18 cellular contexts compared by ENCODE assay signal in genomic region chr17:75398279-75398678, GRCh38. TPM values are rescaled to one million over a fixed set of nuclear protein-coding genes. Genes with fewer than 3 reads are reported as not detected.
A peak's percentile ranks its signal among the peaks of the same experiment; 100 is the strongest.
DNase-seq lines count a peak whose midpoint lies in the region; ATAC-seq, FAIRE-seq and TF ChIP-seq lines count a peak whose summit lies in the region.
"Had no signal": no experiment of that assay in that cellular context is flagged by ENCODE, and none has a peak within 500 bp of the region (broad histone marks: within the 10 kb centered on the region; RNA-seq: fewer than 3 reads in every experiment).

No MANE protein-coding gene starts in this region.

- H3K79me2 ChIP-seq in HepG2 (ENCODE audit: insufficient read depth, low read length): peaks cover 95% of the 10 kb centered on the region

- in situ Hi-C loops in HepG2 (cut with HindIII; ENCODE audit: extremely low pct_ligation_motif_present, low pct_unique_long_range_greater_than_20kb): no loop called here

- ATAC-seq in T-helper 17 cell: no peak
- no peak for ATAC-seq in HepG2

- WGBS in HepG2 (ENCODE audit: low lambda C conversion rate): 91% methylated on average over 4 of the region's 4 CpGs

- H3K4me2 ChIP-seq in HepG2 (ENCODE audit: low read depth, low read length): no peak overlapping the region

- BruUV-seq in HepG2 (replicated peaks; lab: Mats Ljungman, UMichigan): no TSS peak

- peaks cover 0 to 3% of the 10 kb centered on the region in 2 experiments; a peak in 1 of 5 replicates for H3K27me3 ChIP-seq in HepG2 (ENCODE audit: control insufficient read depth in 1 of 2, insufficient read depth in 2 of 2, low read length in 2 of 2)
- H3K27me3 ChIP-seq: SJSA1 had no signal

- H3K4me1 Mint-ChIP-seq in activated naive CD4-positive, alpha-beta T cell treated with anti-CD3 and anti-CD28 coated beads, Interleukin-2, amount 50 U/mL, for 24 hours: peaks cover 75% of the 10 kb centered on the region
- H3K4me1 Mint-ChIP-seq in activated naive CD4-positive, alpha-beta T cell treated with anti-CD3 and anti-CD28 coated beads for 36 hours (ENCODE audit: low read depth): peaks cover 84% of the 10 kb centered on the region
- H3K4me1 Mint-ChIP-seq in T-helper 17 cell: peaks cover 57% of the 10 kb centered on the region

- no peaks in the 10 kb centered on the region for H3K9me3 Mint-ChIP-seq in activated naive CD4-positive, alpha-beta T cell treated with anti-CD3 and anti-CD28 coated beads, Interleukin-2, amount 50 U/mL, for 24 hours
- no peaks in the 10 kb centered on the region for H3K9me3 Mint-ChIP-seq in activated naive CD4-positive, alpha-beta T cell treated with anti-CD3 and anti-CD28 coated beads for 36 hours
- H3K9me3 Mint-ChIP-seq: CD4-positive, alpha-beta memory T cell had no signal

- POLR2A ChIA-PET in HepG2 (lab: Yijun Ruan, JAX): interaction anchor here (2.2 kb wide), 1 partner anchor 15 kb away, joined by 7 read pairs; no protein-coding TSS in a partner anchor

- no peak overlapping the region for H3K4me3 ChIP-seq in HepG2 (replicated peaks in 1 of 3; ENCODE audit: insufficient read depth in 1 of 3, low read depth in 2 of 3, low read length in 3 of 3)
- H3K4me3 ChIP-seq: SJSA1 had no signal

- peaks cover 62% of the 10 kb centered on the region for H3K4me1 ChIP-seq in HepG2 (ENCODE audit: insufficient read depth, low read length)

- H3K27ac Mint-ChIP-seq in activated naive CD4-positive, alpha-beta T cell treated with anti-CD3 and anti-CD28 coated beads, Interleukin-2, amount 50 U/mL, for 24 hours: peak overlapping the region; percentile 68
- no peak overlapping the region for H3K27ac Mint-ChIP-seq in activated naive CD4-positive, alpha-beta T cell treated with anti-CD3 and anti-CD28 coated beads for 36 hours
- peak overlapping the region; percentile 29 for H3K27ac Mint-ChIP-seq in T-helper 17 cell

- H3K4me3 Mint-ChIP-seq in activated naive CD4-positive, alpha-beta T cell treated with anti-CD3 and anti-CD28 coated beads, Interleukin-2, amount 50 U/mL, for 24 hours: no peak overlapping the region
- H3K4me3 Mint-ChIP-seq in activated naive CD4-positive, alpha-beta T cell treated with anti-CD3 and anti-CD28 coated beads for 36 hours: no peak overlapping the region
- peak overlapping the region; percentile 45 for H3K4me3 Mint-ChIP-seq in T-helper 17 cell

- TF ChIP-seq RAD21 in HepG2 (CRISPR knock-in tag; IDR thresholded peaks at IDR 0.05): no peak

- no peaks in the 10 kb centered on the region for H3K27me3 Mint-ChIP-seq in activated naive CD4-positive, alpha-beta T cell treated with anti-CD3 and anti-CD28 coated beads, Interleukin-2, amount 50 U/mL, for 24 hours
- H3K27me3 Mint-ChIP-seq in activated naive CD4-positive, alpha-beta T cell treated with anti-CD3 and anti-CD28 coated beads for 36 hours (ENCODE audit: low read depth): no peaks in the 10 kb centered on the region
- H3K27me3 Mint-ChIP-seq in T-helper 17 cell: no peaks in the 10 kb centered on the region
- H3K27me3 Mint-ChIP-seq: CD4-positive, alpha-beta memory T cell had no signal

- intact Hi-C loops in activated naive CD4-positive, alpha-beta T cell treated with anti-CD3 and anti-CD28 coated beads for 36 hours (cut with micrococcal nuclease): no loop called here
- intact Hi-C loops in HepG2 (cut with micrococcal nuclease; ENCODE audit: unreplicated experiment): no loop called here

- no peak overlapping the region for H2AFZ ChIP-seq in HepG2 (ENCODE audit: low read length)

- H4K20me1 ChIP-seq in HepG2 (ENCODE audit: insufficient read depth, low read length): peaks cover 30% of the 10 kb centered on the region

- no peaks in the 10 kb centered on the region for H3K9me3 ChIP-seq in T-helper 17 cell (ENCODE audit: control insufficient read depth, low read length, poor library complexity, severe bottlenecking)
- no peaks in the 10 kb centered on the region for H3K9me3 ChIP-seq in HepG2 (ENCODE audit: low read length)
- H3K9me3 ChIP-seq: SJSA1 had no signal

- TF ChIP-seq EP300 in HepG2 (IDR thresholded peaks at IDR 0.05; ENCODE audit: low read depth in 2 of 2, low read length in 2 of 2) (no peak), HepG2 (CRISPR knock-in tag; IDR thresholded peaks at IDR 0.05; ENCODE audit: borderline replicate concordance) (no peak)

- no peak overlapping the region for H3K27ac ChIP-seq in HepG2 (ENCODE audit: extremely low read length, insufficient read depth, low read length)
- H3K27ac ChIP-seq: SJSA1 had no signal

- no peak for DNase-seq in activated naive CD4-positive, alpha-beta T cell treated with anti-CD3 and anti-CD28 coated beads for 36 hours
- DNase-seq in T-helper 17 cell (no peak), HepG2 (ENCODE audit: low spot score) (no peak), mucosa of gallbladder (ENCODE audit: low spot score) (no peak), ureter (ENCODE audit: low spot score) (no peak), NCI-H524 treated with DMSO at 0.1 percent for 48 hours (lab: John Stamatoyannopoulos, UW) (no peak)
- DNase-seq: CD4-positive, alpha-beta memory T cell; GF-D8; Kasumi-1; NCI-H1436; NCI-H2081 treated with DMSO at 0.1 percent for 48 hours; NCI-H2227 treated with DMSO at 0.1 percent for 48 hours; NCI-H69; NK-92 treated with Interleukin-12 subunit alpha and Interleukin-12 subunit beta, amount 100 ng/mL, for 24 hours; OCI-M1 had no signal

- no peak for TF ChIP-seq CTCF in HepG2 (CRISPR knock-in tag; IDR thresholded peaks at IDR 0.05)

- FAIRE-seq in HepG2 (lab: Jason Lieb, UNC): no peak
- FAIRE-seq: H1 had no signal

- CTCF ChIA-PET in activated naive CD4-positive, alpha-beta T cell treated with anti-CD3 and anti-CD28 coated beads for 36 hours (lab: Charles Lee): interaction anchor here (1.0 to 2.3 kb wide), 3 partner anchors 75 to 128 kb away, joined by 4 to 15 read pairs (median 4); partner anchors contain the start of genes MIF4GD and SLC25A19
- CTCF ChIA-PET in HepG2 (lab: Yijun Ruan, JAX; ENCODE audit: low intra/inter-chr PET ratio, low total read pairs): no interaction called here

- no peak for TF ChIP-seq POLR2A in HepG2 (IDR thresholded peaks at IDR 0.05; ENCODE audit: insufficient read depth in 1 of 2, low read depth in 2 of 2, low read length in 2 of 2)

- H3K36me3 ChIP-seq in HepG2 (replicated peaks in 1 of 2; ENCODE audit: control insufficient read depth in 1 of 2, insufficient read depth in 2 of 2, low read length in 2 of 2): peaks cover 2 to 5% of the 10 kb centered on the region in 2 experiments; a peak in 2 of 5 replicates

- no peak overlapping the region for H3K9ac ChIP-seq in HepG2 (ENCODE audit: insufficient read depth, low read depth, low read length)

- H3K36me3 Mint-ChIP-seq in activated naive CD4-positive, alpha-beta T cell treated with anti-CD3 and anti-CD28 coated beads, Interleukin-2, amount 50 U/mL, for 24 hours: peaks cover 2% of the 10 kb centered on the region
- peaks cover 9% of the 10 kb centered on the region for H3K36me3 Mint-ChIP-seq in activated naive CD4-positive, alpha-beta T cell treated with anti-CD3 and anti-CD28 coated beads for 36 hours (ENCODE audit: low read depth)
- H3K36me3 Mint-ChIP-seq in T-helper 17 cell (ENCODE audit: low read depth): no peaks in the 10 kb centered on the region

RNA-seq across cellular contexts. Expression of gene GRB2, which starts 7.2 kb away (rescaled TPM):
- total RNA-seq in activated naive CD4-positive, alpha-beta T cell treated with anti-CD3 and anti-CD28 coated beads for 36 hours: 100 to 1,000 TPM; 166 to 169 TPM
- 100 to 1,000 TPM; 112 to 117 TPM for total RNA-seq in T-helper 17 cell
- total RNA-seq in HepG2 (2016; rRNA removed; fragmentation: Illumina TruSeq; extraction: Trizol): 92.3 and 95.7 TPM in 2 replicates
- 9.5 and 11.4 TPM in 2 replicates for total RNA-seq in HepG2 (2016; cell fraction: cytosol; rRNA removed; fragmentation: Illumina TruSeq; extraction: Trizol; ENCODE audit: low read depth)
- total RNA-seq in HepG2 (2016; cell fraction: insoluble cytoplasmic fraction; rRNA removed; fragmentation: Illumina TruSeq; extraction: Trizol): 81.8 and 96.0 TPM in 2 replicates
- total RNA-seq in HepG2 (2016; cell fraction: membrane; rRNA removed; fragmentation: Illumina TruSeq; extraction: Trizol): 34.4 and 43.9 TPM in 2 replicates
- total RNA-seq in HepG2 (2016; cell fraction: nucleus; rRNA removed; fragmentation: Illumina TruSeq; extraction: Trizol): 44.5 and 52.3 TPM in 2 replicates
- 67.9 and 84.6 TPM in 2 replicates for polyA plus RNA-seq in HepG2 (2011; rRNA removed)
- 65.4 and 67.1 TPM in 2 replicates for polyA plus RNA-seq in HepG2 (2011; cell fraction: cytosol; rRNA removed)
- 28.7 and 29.6 TPM in 2 replicates for polyA plus RNA-seq in HepG2 (2011; cell fraction: nucleus; rRNA removed)
- polyA plus RNA-seq in HepG2 (2012): 66.8 and 70.9 TPM in 2 replicates
- polyA plus RNA-seq in HepG2 (2016; cell fraction: cytosol; fragmentation: Illumina TruSeq; extraction: Trizol; ENCODE audit: low read depth): 13.1 and 18.8 TPM in 2 replicates
- 142 and 160 TPM in 2 replicates for polyA plus RNA-seq in HepG2 (2016; cell fraction: insoluble cytoplasmic fraction; fragmentation: Illumina TruSeq; extraction: Trizol; ENCODE audit: low read depth)
- 28.8 and 38.8 TPM in 2 replicates for polyA plus RNA-seq in HepG2 (2016; cell fraction: membrane; fragmentation: Illumina TruSeq; extraction: Trizol; ENCODE audit: low read depth)
- 76.0 and 89.2 TPM in 2 replicates for polyA plus RNA-seq in HepG2 (2016; cell fraction: nucleus; fragmentation: Illumina TruSeq; extraction: Trizol; ENCODE audit: insufficient read depth, low read depth)
- polyA minus RNA-seq in HepG2 (2011; rRNA and poly(A)+ RNA removed; ENCODE audit: low replicate concordance): 55.3 and 73.1 TPM in 2 replicates
- 26.1 and 30.8 TPM in 2 replicates for polyA minus RNA-seq in HepG2 (2011; cell fraction: cytosol; rRNA and poly(A)+ RNA removed)
- polyA minus RNA-seq in HepG2 (2011; cell fraction: nucleus; rRNA and poly(A)+ RNA removed): 44.4 and 46.2 TPM in 2 replicates
- total RNA-seq in mucosa of gallbladder: 94.3 TPM
- total RNA-seq in ureter: 79.0 TPM

RNA-seq across cellular contexts. Expression of gene TMEM94, which starts 58.2 kb away (rescaled TPM):
- 10 to 100 TPM; 50.4 to 53.5 TPM for total RNA-seq in activated naive CD4-positive, alpha-beta T cell treated with anti-CD3 and anti-CD28 coated beads for 36 hours
- 10 to 100 TPM; 70.1 to 70.2 TPM for total RNA-seq in T-helper 17 cell
- total RNA-seq in HepG2 (2016; rRNA removed; fragmentation: Illumina TruSeq; extraction: Trizol): 20.8 and 32.6 TPM in 2 replicates
- 26.4 and 26.9 TPM in 2 replicates for total RNA-seq in HepG2 (2016; cell fraction: cytosol; rRNA removed; fragmentation: Illumina TruSeq; extraction: Trizol; ENCODE audit: low read depth)
- total RNA-seq in HepG2 (2016; cell fraction: insoluble cytoplasmic fraction; rRNA removed; fragmentation: Illumina TruSeq; extraction: Trizol): 17.2 and 32.1 TPM in 2 replicates
- total RNA-seq in HepG2 (2016; cell fraction: membrane; rRNA removed; fragmentation: Illumina TruSeq; extraction: Trizol): 23.6 and 28.5 TPM in 2 replicates
- total RNA-seq in HepG2 (2016; cell fraction: nucleus; rRNA removed; fragmentation: Illumina TruSeq; extraction: Trizol): 32.2 and 37.2 TPM in 2 replicates
- 134 and 150 TPM in 2 replicates for polyA plus RNA-seq in HepG2 (2011; rRNA removed)
- polyA plus RNA-seq in HepG2 (2011; cell fraction: cytosol; rRNA removed): 37.1 and 46.4 TPM in 2 replicates
- polyA plus RNA-seq in HepG2 (2011; cell fraction: nucleus; rRNA removed): 1,312 and 1,888 TPM in 2 replicates
- polyA plus RNA-seq in HepG2 (2012): 125 and 137 TPM in 2 replicates
- 5.0 and 5.4 TPM in 2 replicates for polyA plus RNA-seq in HepG2 (2016; cell fraction: cytosol; fragmentation: Illumina TruSeq; extraction: Trizol; ENCODE audit: low read depth)
- polyA plus RNA-seq in HepG2 (2016; cell fraction: insoluble cytoplasmic fraction; fragmentation: Illumina TruSeq; extraction: Trizol; ENCODE audit: low read depth): 15.7 and 19.0 TPM in 2 replicates
- polyA plus RNA-seq in HepG2 (2016; cell fraction: membrane; fragmentation: Illumina TruSeq; extraction: Trizol; ENCODE audit: low read depth): 16.7 and 22.4 TPM in 2 replicates
- polyA plus RNA-seq in HepG2 (2016; cell fraction: nucleus; fragmentation: Illumina TruSeq; extraction: Trizol; ENCODE audit: insufficient read depth, low read depth): 121 and 131 TPM in 2 replicates
- polyA minus RNA-seq in HepG2 (2011; rRNA and poly(A)+ RNA removed; ENCODE audit: low replicate concordance): 36.2 and 133 TPM in 2 replicates
- 52.6 and 54.1 TPM in 2 replicates for polyA minus RNA-seq in HepG2 (2011; cell fraction: cytosol; rRNA and poly(A)+ RNA removed)
- polyA minus RNA-seq in HepG2 (2011; cell fraction: nucleus; rRNA and poly(A)+ RNA removed): 148 and 161 TPM in 2 replicates
- 106 TPM for total RNA-seq in mucosa of gallbladder
- 73.2 TPM for total RNA-seq in ureter
